In genomic region chr4:39429476-39430310, GRCh38 we compare ENCODE assay signal across 27 cellular contexts. TPM values are rescaled to one million over a fixed set of nuclear protein-coding genes. Genes with fewer than 3 reads are reported as not detected.
DNase-seq lines count a peak whose midpoint lies in the region; ATAC-seq and TF ChIP-seq lines count a peak whose summit lies in the region.
"Had no signal": no experiment of that assay in that cellular context is flagged by ENCODE, and none has a peak within 500 bp of the region (broad histone marks: within the 10 kb centered on the region; RNA-seq: fewer than 3 reads in every experiment).

No MANE protein-coding gene starts in this region.

- peak overlapping the region; percentile 7; the same call in 1 of the 2 replicates for H2AFZ ChIP-seq in Karpas-422 (ENCODE audit: low read length)

- no peak overlapping the region for H3K9ac ChIP-seq in Karpas-422 (ENCODE audit: low read length)
- no peak overlapping the region for H3K9ac ChIP-seq in subcutaneous abdominal adipose tissue (ENCODE audit: low read length in 5 of 5)

- H3K4me1 ChIP-seq in Karpas-422 (ENCODE audit: low read length) (peaks cover 5% of the 10 kb centered on the region), esophagus muscularis mucosa (no peaks in the 10 kb centered on the region), right lobe of liver (peaks cover 0 to 64% (median 25%) of the 10 kb centered on the region in 4 donors), subcutaneous abdominal adipose tissue (ENCODE audit: control insufficient read depth in 5 of 5, insufficient read depth in 5 of 5, low read length in 5 of 5) (peaks cover 0 to 11% (median 0%) of the 10 kb centered on the region in 5 donors)
- H3K4me1 ChIP-seq: BE2C had no signal

- no peak overlapping the region for H3K27ac Mint-ChIP-seq in activated T-helper 1 cell treated with anti-CD3 and anti-CD28 coated beads, Interleukin-12 subunit alpha, Interleukin-12 subunit beta, Interleukin-2, Interleukin-4 antibody, amounts not matched to agents 30 ng/mL and 10 ng/mL and 1 ng/mL, durations not matched to agents 14 hours and 24 hours and 36 hours
- H3K27ac Mint-ChIP-seq: CD14-positive monocyte; CD8-positive, alpha-beta memory T cell had no signal

- H3K4me3 ChIP-seq in Karpas-422 (ENCODE audit: low read length): no peak overlapping the region
- H3K4me3 ChIP-seq in esophagus muscularis mucosa: no peak overlapping the region
- no peak overlapping the region for H3K4me3 ChIP-seq in right lobe of liver
- no peak overlapping the region for H3K4me3 ChIP-seq in subcutaneous abdominal adipose tissue (ENCODE audit: low read depth in 1 of 5, low read length in 5 of 5)
- H3K4me3 ChIP-seq: HAP-1 had no signal

- H4K20me1 ChIP-seq in Karpas-422 (ENCODE audit: insufficient read depth, low read depth, low read length): no peaks in the 10 kb centered on the region

- H3K9me3 Mint-ChIP-seq in activated T-helper 1 cell treated with anti-CD3 and anti-CD28 coated beads, Interleukin-12 subunit alpha, Interleukin-12 subunit beta, Interleukin-2, Interleukin-4 antibody, amounts not matched to agents 30 ng/mL and 10 ng/mL and 1 ng/mL, durations not matched to agents 14 hours and 24 hours and 36 hours: no peaks in the 10 kb centered on the region
- H3K9me3 Mint-ChIP-seq: CD14-positive monocyte; CD8-positive, alpha-beta memory T cell had no signal

- ATAC-seq in right lobe of liver (peak; percentile 32 to 72 (median 51)), left colon (no peak)

- H3K4me3 Mint-ChIP-seq in activated T-helper 1 cell treated with anti-CD3 and anti-CD28 coated beads, Interleukin-12 subunit alpha, Interleukin-12 subunit beta, Interleukin-2, Interleukin-4 antibody, amounts not matched to agents 30 ng/mL and 10 ng/mL and 1 ng/mL, durations not matched to agents 14 hours and 24 hours and 36 hours: no peak overlapping the region
- H3K4me3 Mint-ChIP-seq: CD14-positive monocyte; CD8-positive, alpha-beta memory T cell had no signal

- no peaks in the 10 kb centered on the region for H3K4me1 Mint-ChIP-seq in activated T-helper 1 cell treated with anti-CD3 and anti-CD28 coated beads, Interleukin-12 subunit alpha, Interleukin-12 subunit beta, Interleukin-2, Interleukin-4 antibody, amounts not matched to agents 30 ng/mL and 10 ng/mL and 1 ng/mL, durations not matched to agents 14 hours and 24 hours and 36 hours (ENCODE audit: low read depth)
- H3K4me1 Mint-ChIP-seq: CD14-positive monocyte; CD8-positive, alpha-beta memory T cell had no signal

- TF ChIP-seq POLR2A in esophagus muscularis mucosa (IDR thresholded peaks at IDR 0.05; ENCODE audit: low read depth): no peak
- no peak for TF ChIP-seq POLR2A in right lobe of liver (IDR thresholded peaks at IDR 0.05)

- no peaks in the 10 kb centered on the region for H3K36me3 Mint-ChIP-seq in activated T-helper 1 cell treated with anti-CD3 and anti-CD28 coated beads, Interleukin-12 subunit alpha, Interleukin-12 subunit beta, Interleukin-2, Interleukin-4 antibody, amounts not matched to agents 30 ng/mL and 10 ng/mL and 1 ng/mL, durations not matched to agents 14 hours and 24 hours and 36 hours (ENCODE audit: low read depth)
- H3K36me3 Mint-ChIP-seq: CD14-positive monocyte; CD8-positive, alpha-beta memory T cell had no signal

- H3K79me2 ChIP-seq in Karpas-422 (ENCODE audit: low read length): no peaks in the 10 kb centered on the region

- no peak overlapping the region for H3K4me2 ChIP-seq in Karpas-422 (ENCODE audit: low read depth, low read length, poor library complexity, severe bottlenecking)

- peaks cover 3% of the 10 kb centered on the region for H3K27me3 Mint-ChIP-seq in activated T-helper 1 cell treated with anti-CD3 and anti-CD28 coated beads, Interleukin-12 subunit alpha, Interleukin-12 subunit beta, Interleukin-2, Interleukin-4 antibody, amounts not matched to agents 30 ng/mL and 10 ng/mL and 1 ng/mL, durations not matched to agents 14 hours and 24 hours and 36 hours (ENCODE audit: insufficient read depth)
- H3K27me3 Mint-ChIP-seq: CD8-positive, alpha-beta memory T cell had no signal

- H3K27ac ChIP-seq in Karpas-422 (ENCODE audit: low read length) (no peak overlapping the region), esophagus muscularis mucosa (replicated peaks in 1 of 4) (no peak overlapping the region), right lobe of liver (peak overlapping the region in 2 of 3 donors; percentile 27 to 49), subcutaneous abdominal adipose tissue (ENCODE audit: low read depth, low read length) (peak overlapping the region; percentile 99)
- H3K27ac ChIP-seq: HL-60, RWPE1 had no signal

- intact Hi-C loops in esophagus muscularis mucosa (cut with DNase I) (no loop called here), right lobe of liver (cut with DNase I) (no loop called here), left colon (cut with DNase I, micrococcal nuclease) (no loop called here)
- intact Hi-C loops in activated T-helper 1 cell treated with anti-CD3 and anti-CD28 coated beads, Interleukin-12 subunit alpha, Interleukin-12 subunit beta, Interleukin-2, Interleukin-4 antibody, amounts not matched to agents 30 ng/mL and 10 ng/mL and 1 ng/mL, durations not matched to agents 14 hours and 24 hours and 36 hours (cut with micrococcal nuclease): no loop called here

- no peak for TF ChIP-seq EP300 in esophagus muscularis mucosa (IDR thresholded peaks at IDR 0.05)

- WGBS in esophagus muscularis mucosa: 81% methylated on average over 4 of the region's 4 CpGs
- WGBS in right lobe of liver (ENCODE audit: insufficient coverage, low coverage, low lambda C conversion rate, missing lambda C conversion rate): 29% methylated on average over 4 of the region's 4 CpGs

- H3K9me3 ChIP-seq in Karpas-422 (ENCODE audit: low read length) (no peaks in the 10 kb centered on the region), esophagus muscularis mucosa (no peaks in the 10 kb centered on the region), right lobe of liver (no peaks in the 10 kb centered on the region), subcutaneous abdominal adipose tissue (ENCODE audit: control insufficient read depth in 5 of 5, low read length in 5 of 5) (no peaks in the 10 kb centered on the region)
- H3K9me3 ChIP-seq: BE2C, HAP-1 had no signal

- TF ChIP-seq CTCF in esophagus muscularis mucosa (IDR thresholded peaks at IDR 0.05): no peak
- TF ChIP-seq CTCF in right lobe of liver (IDR thresholded peaks at IDR 0.05): no peak

- H3K27me3 ChIP-seq in Karpas-422 (ENCODE audit: low read length) (no peaks in the 10 kb centered on the region), esophagus muscularis mucosa (no peaks in the 10 kb centered on the region), right lobe of liver (no peaks in the 10 kb centered on the region), subcutaneous abdominal adipose tissue (ENCODE audit: control insufficient read depth in 5 of 5, insufficient read depth in 4 of 5, low read length in 5 of 5) (no peaks in the 10 kb centered on the region)
- H3K27me3 ChIP-seq: BE2C had no signal

- DNase-seq in Karpas-422: no peak
- DNase-seq in esophagus muscularis mucosa (ENCODE audit: extremely low spot score): peak; percentile 62
- no peak for DNase-seq in right lobe of liver
- no peak for DNase-seq in activated T-helper 1 cell treated with anti-CD3 and anti-CD28 coated beads, Interleukin-12 subunit alpha, Interleukin-12 subunit beta, Interleukin-2, Interleukin-4 antibody, amounts not matched to agents 30 ng/mL and 10 ng/mL and 1 ng/mL, durations not matched to agents 14 hours and 24 hours and 36 hours (ENCODE audit: low spot score)
- DNase-seq in activated effector memory CD4-positive, alpha-beta T cell treated with Interleukin-2 at 50 U/mL for 16 hours: no peak
- no peak for DNase-seq in left colon
- no peak for DNase-seq in activated CD4-positive, CD25-positive, alpha-beta regulatory T cell treated with anti-CD3 and anti-CD28 coated beads, Interleukin-2, amount 50 U/mL, for 72 hours
- DNase-seq: ACHN; BE2C; Calu3; CD8-positive, alpha-beta memory T cell; DND-41; Kasumi-1; NCI-H1105 treated with DMSO at 0.1 percent for 48 hours; NCI-H146; NCI-H2029 treated with DMSO at 0.1 percent for 48 hours; NCI-H446 treated with DMSO at 0.1 percent for 48 hours; NCI-H526; NCI-H82; NK-92 treated with Interleukin-12 subunit alpha and Interleukin-12 subunit beta, amount 100 ng/mL, for 24 hours; SHP77 had no signal

- no peaks in the 10 kb centered on the region for H3K36me3 ChIP-seq in Karpas-422 (ENCODE audit: insufficient read depth, low read length)
- H3K36me3 ChIP-seq in esophagus muscularis mucosa: no peaks in the 10 kb centered on the region
- H3K36me3 ChIP-seq in right lobe of liver: no peaks in the 10 kb centered on the region
- no peaks in the 10 kb centered on the region for H3K36me3 ChIP-seq in subcutaneous abdominal adipose tissue (ENCODE audit: control insufficient read depth in 5 of 5, insufficient read depth in 5 of 5, low read length in 5 of 5)
- H3K36me3 ChIP-seq: BE2C, HAP-1 had no signal

- H3K9me2 ChIP-seq in Karpas-422 (replicated peaks; ENCODE audit: insufficient read depth, low read length): no peaks in the 10 kb centered on the region

RNA-seq across cellular contexts. Expression of gene KLB, which starts 23.0 kb away (rescaled TPM):
- not detected in 2 replicates for total RNA-seq in Karpas-422 (2014; rRNA removed; shearing (Covaris generic); ENCODE audit: low replicate concordance)
- total RNA-seq in esophagus muscularis mucosa (under 1 TPM in 1 of 4 donors, not detected in 3; under 0.01 TPM), right lobe of liver (10 to 100 TPM; 12.3 to 54.5 (median 17.5) TPM), left colon (1 to 10 TPM in 1 of 2 donors, under 1 TPM in 1; 0.64 to 2.3 TPM)
- total RNA-seq in activated T-helper 1 cell treated with anti-CD3 and anti-CD28 coated beads, Interleukin-12 subunit alpha, Interleukin-12 subunit beta, Interleukin-2, Interleukin-4 antibody, amounts not matched to agents 30 ng/mL and 10 ng/mL and 1 ng/mL, durations not matched to agents 14 hours and 24 hours and 36 hours: not detected in 2 replicates
- total RNA-seq: CD8-positive, alpha-beta memory T cell; M059J had no signal

RNA-seq across cellular contexts. Expression of gene RPL9, which starts 29.0 kb away (rescaled TPM):
- 3,556 and 5,641 TPM in 2 replicates for total RNA-seq in Karpas-422 (2014; rRNA removed; shearing (Covaris generic); ENCODE audit: low replicate concordance)
- 1,000 to 10,000 TPM; 1,962 to 6,543 (median 3,653) TPM for total RNA-seq in esophagus muscularis mucosa
- 1,000 to 10,000 TPM in 2 of 6 experiments, 100 to 1,000 TPM in 4; 353 to 1,546 (median 454) TPM for total RNA-seq in right lobe of liver
- 1,540 and 1,586 TPM in 2 replicates for total RNA-seq in activated T-helper 1 cell treated with anti-CD3 and anti-CD28 coated beads, Interleukin-12 subunit alpha, Interleukin-12 subunit beta, Interleukin-2, Interleukin-4 antibody, amounts not matched to agents 30 ng/mL and 10 ng/mL and 1 ng/mL, durations not matched to agents 14 hours and 24 hours and 36 hours
- total RNA-seq in left colon: 1,000 to 10,000 TPM in 1 of 2 donors, 100 to 1,000 TPM in 1; 939 to 1,067 TPM

RNA-seq across cellular contexts. Expression of gene LIAS, which starts 29.2 kb away (rescaled TPM):
- 14.1 and 19.5 TPM in 2 replicates for total RNA-seq in Karpas-422 (2014; rRNA removed; shearing (Covaris generic); ENCODE audit: low replicate concordance)
- total RNA-seq in esophagus muscularis mucosa: 10 to 100 TPM in 2 of 4 donors, 1 to 10 TPM in 2; 8.5 to 11.6 (median 9.7) TPM
- total RNA-seq in right lobe of liver: 10 to 100 TPM in 4 of 6 experiments, 1 to 10 TPM in 2; 7.0 to 20.4 (median 13.1) TPM
- total RNA-seq in activated T-helper 1 cell treated with anti-CD3 and anti-CD28 coated beads, Interleukin-12 subunit alpha, Interleukin-12 subunit beta, Interleukin-2, Interleukin-4 antibody, amounts not matched to agents 30 ng/mL and 10 ng/mL and 1 ng/mL, durations not matched to agents 14 hours and 24 hours and 36 hours: 28.6 and 29.7 TPM in 2 replicates
- 10 to 100 TPM; 19.0 to 20.0 TPM for total RNA-seq in left colon

Comparison
In these comparisons a context has a peak if more than half of its experiments do, and no peak if none do; other contexts are left out.
1. H3K27ac ChIP-seq: peak in right lobe of liver (2 of 3) and subcutaneous abdominal adipose tissue (single experiment); none in Karpas-422 (single experiment) and esophagus muscularis mucosa (0 of 4).
2. RNA of gene KLB, which starts 23.0 kb away (total RNA-seq): 12.3 to 54.5 TPM in right lobe of liver; 0.64 to 2.3 TPM in left colon, not detected in Karpas-422, under 0.01 TPM in esophagus muscularis mucosa and not detected in activated T-helper 1 cell treated with anti-CD3 and anti-CD28 coated beads, Interleukin-12 subunit alpha, Interleukin-12 subunit beta, Interleukin-2, Interleukin-4 antibody, amounts not matched to agents 30 ng/mL and 10 ng/mL and 1 ng/mL, durations not matched to agents 14 hours and 24 hours and 36 hours; every median in the first group is over 4 times any median in the second.